ENCODE assay signal across 13 cellular contexts in the genomic region with DNA sequence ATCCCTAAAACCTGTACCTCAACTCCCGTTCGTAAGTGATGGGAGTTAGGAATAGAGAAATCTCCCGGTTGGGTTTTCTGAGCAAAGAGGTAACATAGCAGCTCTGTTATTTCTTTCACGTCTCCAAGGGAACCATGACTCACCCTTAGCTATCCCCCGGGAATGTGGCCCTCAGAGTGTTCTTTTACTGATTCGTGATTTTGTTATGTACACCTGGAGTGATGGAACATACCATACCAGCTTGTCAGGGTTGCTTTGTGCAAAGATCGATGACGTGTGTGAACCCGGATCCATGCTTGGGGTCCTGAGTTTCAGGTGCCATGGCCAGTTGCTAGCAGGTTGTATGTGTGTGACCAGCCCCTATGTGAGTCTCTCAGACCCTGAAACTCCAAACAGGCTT. TPM values are rescaled to one million over a fixed set of nuclear protein-coding genes. Genes with fewer than 3 reads are reported as not detected.
DNase-seq lines count a peak whose midpoint lies in the region; ATAC-seq, FAIRE-seq and TF ChIP-seq lines count a peak whose summit lies in the region.
"Had no signal": no experiment of that assay in that cellular context is flagged by ENCODE, and none has a peak within 500 bp of the region (broad histone marks: within the 10 kb centered on the region; RNA-seq: fewer than 3 reads in every experiment).

No MANE protein-coding gene starts in this region.

- peaks cover 11% of the 10 kb centered on the region for H3K4me1 Mint-ChIP-seq in astrocyte (ENCODE audit: low read depth, unreplicated experiment)
- H3K4me1 Mint-ChIP-seq: CD4-positive, CD25-positive, alpha-beta regulatory T cell had no signal

- peak overlapping the region; percentile 91 for H3K27ac ChIP-seq in astrocyte (ENCODE audit: low read depth, low read length)

- H3K27me3 ChIP-seq in astrocyte (ENCODE audit: insufficient read depth, low read length), result no peaks in the 10 kb centered on the region

- DNase-seq in AG10803 (ENCODE audit: low read depth) (peak; percentile 66), HT1080 (ENCODE audit: low read depth) (peak; percentile 83), astrocyte (ENCODE audit: low read depth) (peak; percentile 81), iPS-NIHi7 (ENCODE audit: extremely low spot score) (peak; percentile 52), NCI-H524 (lab: John Stamatoyannopoulos, UW) (no peak)
- no peak for DNase-seq in central memory CD4-positive, alpha-beta T cell
- DNase-seq: activated T-cell treated with anti-CD3 and anti-CD28 coated beads for 4 hours; CD4-positive, CD25-positive, alpha-beta regulatory T cell; NCI-H524 treated with DMSO at 0.1 percent for 48 hours; stimulated activated CD4-positive, alpha-beta T cell treated with anti-CD3 and anti-CD28 coated beads, Interleukin-4, amount 100 ng/mL, for 24 hours had no signal

- peak overlapping the region; percentile 96 for H3K27ac Mint-ChIP-seq in astrocyte (ENCODE audit: unreplicated experiment)
- H3K27ac Mint-ChIP-seq: CD4-positive, CD25-positive, alpha-beta regulatory T cell had no signal

- H3K4me3 ChIP-seq in AG10803 (ENCODE audit: low read length), result no peak overlapping the region
- no peak overlapping the region for H3K4me3 ChIP-seq in astrocyte (ENCODE audit: insufficient read depth, low read depth, low read length)

- H3K36me3 Mint-ChIP-seq in astrocyte (ENCODE audit: low read depth, unreplicated experiment), result no peaks in the 10 kb centered on the region
- H3K36me3 Mint-ChIP-seq: CD4-positive, CD25-positive, alpha-beta regulatory T cell had no signal

- no peaks in the 10 kb centered on the region for H3K9me3 ChIP-seq in astrocyte (ENCODE audit: insufficient read depth, low read depth, low read length)

- no peaks in the 10 kb centered on the region for H3K27me3 Mint-ChIP-seq in astrocyte (ENCODE audit: low read depth, unreplicated experiment)
- H3K27me3 Mint-ChIP-seq: CD4-positive, CD25-positive, alpha-beta regulatory T cell had no signal

- peak overlapping the region; percentile 70 for H3K9ac ChIP-seq in astrocyte (ENCODE audit: low read length)

- no peak for ATAC-seq in GM21576 (IDR thresholded peaks at IDR 0.05; ENCODE audit: unreplicated experiment)
- ATAC-seq in GM19455 (IDR thresholded peaks at IDR 0.05; ENCODE audit: unreplicated experiment), result no peak

- peak overlapping the region; percentile 63 for H3K4me2 ChIP-seq in astrocyte (ENCODE audit: low read length)

- H2AFZ ChIP-seq in astrocyte (ENCODE audit: low read depth, low read length), result no peak overlapping the region

- no peaks in the 10 kb centered on the region for H4K20me1 ChIP-seq in astrocyte (ENCODE audit: insufficient read depth, low read length)

- TF ChIP-seq CTCF in AG10803 (conservative IDR thresholded peaks at IDR 0.05; ENCODE audit: low read length) (no peak), astrocyte (IDR thresholded peaks at IDR 0.05; ENCODE audit: insufficient read depth, low read depth, low read length) (no peak)

- peaks cover 10% of the 10 kb centered on the region for H3K4me1 ChIP-seq in astrocyte (ENCODE audit: insufficient read depth, low read length)

- no peak overlapping the region for H3K4me3 Mint-ChIP-seq in astrocyte (ENCODE audit: unreplicated experiment)
- H3K4me3 Mint-ChIP-seq: CD4-positive, CD25-positive, alpha-beta regulatory T cell had no signal

- no peaks in the 10 kb centered on the region for H3K79me2 ChIP-seq in astrocyte (ENCODE audit: insufficient read depth, low read length)

- no peaks in the 10 kb centered on the region for H3K9me3 Mint-ChIP-seq in astrocyte (ENCODE audit: unreplicated experiment)
- H3K9me3 Mint-ChIP-seq: CD4-positive, CD25-positive, alpha-beta regulatory T cell had no signal

- no peaks in the 10 kb centered on the region for H3K36me3 ChIP-seq in astrocyte (ENCODE audit: insufficient read depth, low read length)

- peak; percentile 97 for FAIRE-seq in astrocyte (lab: Jason Lieb, UNC)
- FAIRE-seq: colon had no signal

RNA-seq across cellular contexts. Expression of a gene that starts 52.6 kb away (rescaled TPM):
- 17.1 and 18.1 TPM in 2 replicates for total RNA-seq in HT1080 (2014; rRNA removed; shearing (Covaris generic))
- polyA plus RNA-seq in HT1080 (2015; cell fraction: cytosol; rRNA removed), result 132 and 147 TPM in 2 replicates
- polyA plus RNA-seq in HT1080 (2015; cell fraction: nucleus; rRNA removed), result 74.0 and 87.8 TPM in 2 replicates
- total RNA-seq in astrocyte, result 20.2 and 20.6 TPM in 2 replicates

Comparison
In these comparisons a context has a peak if more than half of its experiments do, and no peak if none do; other contexts are left out.
1. DNase-seq: peak in AG10803 (single experiment), HT1080 (single experiment), astrocyte (single experiment) and iPS-NIHi7 (single experiment); none in NCI-H524 (0 of 2) and central memory CD4-positive, alpha-beta T cell (single experiment).